ENCODE assay signal across 8 cellular contexts in genomic region chr22:46797355-46797754, GRCh38. TPM values are rescaled to one million over a fixed set of nuclear protein-coding genes. Genes with fewer than 3 reads are reported as not detected.
DNase-seq lines count a peak whose midpoint lies in the region; ATAC-seq, FAIRE-seq and TF ChIP-seq lines count a peak whose summit lies in the region.

No MANE protein-coding gene starts in this region.

- POLR2A ChIA-PET in naive thymus-derived CD4-positive, alpha-beta T cell (lab: Charles Lee): no interaction called here

- H3K27ac Mint-ChIP-seq in naive thymus-derived CD4-positive, alpha-beta T cell: peak overlapping the region in 6 of 9 donors; percentile 51 to 78 (median 71)

- no peak overlapping the region for H3K4me3 ChIP-seq in bronchial epithelial cell (ENCODE audit: low read depth, low read length)
- no peak overlapping the region for H3K4me3 ChIP-seq in naive thymus-derived CD4-positive, alpha-beta T cell (ENCODE audit: low read length)
- no peak overlapping the region for H3K4me3 ChIP-seq in colonic mucosa

- no peak for TF ChIP-seq POLR2A in GM12892 (IDR thresholded peaks at IDR 0.05; ENCODE audit: low read depth, low read length)

- TF ChIP-seq CTCF in bronchial epithelial cell (IDR thresholded peaks at IDR 0.05; ENCODE audit: insufficient read depth, low read length, severe bottlenecking) (peak; percentile 63), colonic mucosa (IDR thresholded peaks at IDR 0.05) (no peak)

- no peaks in the 10 kb centered on the region for H3K9me3 Mint-ChIP-seq in naive thymus-derived CD4-positive, alpha-beta T cell

- peaks cover 3 to 6% of the 10 kb centered on the region in 2 donors for H3K4me1 ChIP-seq in naive thymus-derived CD4-positive, alpha-beta T cell (ENCODE audit: control insufficient read depth in 2 of 2, insufficient read depth in 2 of 2, low read length in 2 of 2)
- no peaks in the 10 kb centered on the region for H3K4me1 ChIP-seq in colonic mucosa

- H3K4me1 Mint-ChIP-seq in naive thymus-derived CD4-positive, alpha-beta T cell: peaks cover 12 to 30% (median 22%) of the 10 kb centered on the region in 7 donors

- peak; percentile 40 for DNase-seq in ELR (ENCODE audit: low read depth)
- DNase-seq in MV-4-11 (lab: John Stamatoyannopoulos, UW): peak; percentile 47
- DNase-seq in bronchial epithelial cell (ENCODE audit: low read depth): peak; percentile 66
- no peak for DNase-seq in naive thymus-derived CD4-positive, alpha-beta T cell
- no peak for DNase-seq in GM12892 (ENCODE audit: insufficient read length)
- DNase-seq in colonic mucosa: no peak

- no peak overlapping the region for H3K9ac ChIP-seq in colonic mucosa (ENCODE audit: low read depth in 2 of 2, low read length in 2 of 2)

- CTCF ChIA-PET in naive thymus-derived CD4-positive, alpha-beta T cell (lab: Charles Lee): interaction anchor here (0.9 to 1.7 kb wide), 2 partner anchors 10 to 35 kb away, joined by 3 to 6 read pairs; partner anchors contain the start of gene TBC1D22A

- intact Hi-C loops in naive thymus-derived CD4-positive, alpha-beta T cell (cut with micrococcal nuclease): no loop called here
- intact Hi-C loops in colonic mucosa (cut with DNase I): no loop called here

- peak overlapping the region in 1 of 10 donors; percentile 29 for H3K4me3 Mint-ChIP-seq in naive thymus-derived CD4-positive, alpha-beta T cell

- no peak overlapping the region for H3K27ac ChIP-seq in naive thymus-derived CD4-positive, alpha-beta T cell (ENCODE audit: low read depth, low read length)
- H3K27ac ChIP-seq in colonic mucosa: no peak overlapping the region

- H3K9me3 ChIP-seq in naive thymus-derived CD4-positive, alpha-beta T cell (ENCODE audit: control insufficient read depth in 2 of 3, low read length in 3 of 3): no peaks in the 10 kb centered on the region
- H3K9me3 ChIP-seq in colonic mucosa: no peaks in the 10 kb centered on the region

- H3K27me3 Mint-ChIP-seq in naive thymus-derived CD4-positive, alpha-beta T cell: no peaks in the 10 kb centered on the region

- no peaks in the 10 kb centered on the region for H3K27me3 ChIP-seq in bronchial epithelial cell (ENCODE audit: control insufficient read depth, insufficient read depth, low read length)
- H3K27me3 ChIP-seq in naive thymus-derived CD4-positive, alpha-beta T cell (ENCODE audit: control insufficient read depth in 2 of 2, insufficient read depth in 2 of 2, low read length in 2 of 2): no peaks in the 10 kb centered on the region
- no peaks in the 10 kb centered on the region for H3K27me3 ChIP-seq in colonic mucosa

- no peak for ATAC-seq in naive thymus-derived CD4-positive, alpha-beta T cell
- ATAC-seq in GM18909 (IDR thresholded peaks at IDR 0.05; ENCODE audit: poor library complexity, unreplicated experiment) (no peak), GM18498 (IDR thresholded peaks at IDR 0.05; ENCODE audit: unreplicated experiment) (no peak)

- H3K36me3 Mint-ChIP-seq in naive thymus-derived CD4-positive, alpha-beta T cell: peaks cover 8 to 34% (median 17%) of the 10 kb centered on the region in 5 donors

- FAIRE-seq in bronchial epithelial cell (lab: Jason Lieb, UNC) (no peak), GM12892 (lab: Jason Lieb, UNC) (no peak)

- H3K36me3 ChIP-seq in bronchial epithelial cell (ENCODE audit: control insufficient read depth, insufficient read depth, low read length): peaks cover 18% of the 10 kb centered on the region
- peaks cover 6 to 89% (median 14%) of the 10 kb centered on the region in 3 experiments for H3K36me3 ChIP-seq in naive thymus-derived CD4-positive, alpha-beta T cell (ENCODE audit: control insufficient read depth in 2 of 3, insufficient read depth in 3 of 3, low read length in 3 of 3)
- peaks cover 22% of the 10 kb centered on the region for H3K36me3 ChIP-seq in colonic mucosa

RNA-seq across cellular contexts. Expression of gene TBC1D22A, which starts 34.9 kb away (rescaled TPM):
- 10.0 and 14.8 TPM in 2 replicates for total RNA-seq in bronchial epithelial cell
- 10 to 100 TPM; 37.5 to 50.1 (median 43.4) TPM for total RNA-seq in naive thymus-derived CD4-positive, alpha-beta T cell
- polyA plus RNA-seq in naive thymus-derived CD4-positive, alpha-beta T cell: 10 to 100 TPM; 18.6 to 25.3 TPM
- polyA plus RNA-seq in GM12892 (2012; ENCODE audit: missing spikeins): 29.0 TPM
- 10 to 100 TPM; 34.2 to 36.4 TPM for total RNA-seq in colonic mucosa

RNA-seq across cellular contexts. Expression of gene CERK, which starts 59.3 kb away (rescaled TPM):
- total RNA-seq in bronchial epithelial cell (29.5 and 36.1 TPM in 2 replicates), colonic mucosa (10 to 100 TPM; 24.7 to 46.6 TPM)
- 100 to 1,000 TPM in 2 of 5 experiments, 10 to 100 TPM in 3; 55.8 to 138 (median 72.4) TPM for total RNA-seq in naive thymus-derived CD4-positive, alpha-beta T cell
- polyA plus RNA-seq in naive thymus-derived CD4-positive, alpha-beta T cell: 10 to 100 TPM; 40.4 to 66.7 TPM
- polyA plus RNA-seq in GM12892 (2012; ENCODE audit: missing spikeins): 17.3 TPM

Comparison
In these comparisons a context has a peak if more than half of its experiments do, and no peak if none do; other contexts are left out.
1. DNase-seq: peak in ELR (single experiment), MV-4-11 (single experiment) and bronchial epithelial cell (single experiment); none in naive thymus-derived CD4-positive, alpha-beta T cell (0 of 9), GM12892 (single experiment) and colonic mucosa (single experiment).